ENCODE assay signal across 9 cellular contexts in genomic region chr19:18173054-18173571, GRCh38. TPM values are rescaled to one million over a fixed set of nuclear protein-coding genes. Genes with fewer than 3 reads are reported as not detected.
DNase-seq lines count a peak whose midpoint lies in the region; ATAC-seq and TF ChIP-seq lines count a peak whose summit lies in the region.
"Had no signal": no experiment of that assay in that cellular context is flagged by ENCODE, and none has a peak within 500 bp of the region (broad histone marks: within the 10 kb centered on the region; RNA-seq: fewer than 3 reads in every experiment).

No MANE protein-coding gene starts in this region.

- ATAC-seq in GM18861 (IDR thresholded peaks at IDR 0.05; ENCODE audit: unreplicated experiment) (peak; percentile 1), HG03521 (IDR thresholded peaks at IDR 0.05; ENCODE audit: unreplicated experiment) (peak; percentile 12), GM18867 (IDR thresholded peaks at IDR 0.05; ENCODE audit: unreplicated experiment) (no peak)

- peak overlapping the region; percentile 74 to 76 for H3K4me3 ChIP-seq in cardiac fibroblast (replicated peaks in 1 of 2; ENCODE audit: low read depth in 2 of 2, low read length in 2 of 2)

- TF ChIP-seq CTCF in cardiac fibroblast (IDR thresholded peaks at IDR 0.05; ENCODE audit: low read depth, low read length), result no peak

- DNase-seq in cardiac fibroblast (ENCODE audit: low read depth in 2 of 2), result peak in 1 of 2 donors; percentile 67
- peak; percentile 57 for DNase-seq in mucosa of gallbladder (ENCODE audit: low spot score)
- DNase-seq in NCI-H2171 (lab: John Stamatoyannopoulos, UW), result no peak
- no peak for DNase-seq in SIG-M5 (lab: John Stamatoyannopoulos, UW)
- DNase-seq in NCI-H526 treated with DMSO at 0.1 percent for 48 hours (lab: John Stamatoyannopoulos, UW), result no peak

RNA-seq across cellular contexts. Expression of gene IFI30, which starts 0.5 kb away (rescaled TPM):
- total RNA-seq in mucosa of gallbladder, result 44.7 TPM

RNA-seq across cellular contexts. Expression of gene MPV17L2, which starts 19.9 kb away (rescaled TPM):
- total RNA-seq in mucosa of gallbladder, result 9.3 TPM

RNA-seq across cellular contexts. Expression of gene PIK3R2, which starts 20.1 kb away (rescaled TPM):
- 74.2 TPM for total RNA-seq in mucosa of gallbladder

RNA-seq across cellular contexts. Expression of gene RAB3A, which starts 30.7 kb away (rescaled TPM):
- 5.5 TPM for total RNA-seq in mucosa of gallbladder

RNA-seq across cellular contexts. Expression of gene PDE4C, which starts 53.1 kb away (rescaled TPM):
- total RNA-seq in mucosa of gallbladder, result 2.1 TPM
- total RNA-seq: T-helper 2 cell treated with Interferon-gamma antibody and Interleukin-4, amounts not matched to agents 100 ng/mL and 5 ng/mL, for 36 hours had no signal
